ENCODE assay signal across 8 cellular contexts in genomic region chr10:110802551-110803238, GRCh38.
DNase-seq lines count a peak whose midpoint lies in the region; ATAC-seq and TF ChIP-seq lines count a peak whose summit lies in the region.

No MANE protein-coding gene starts in this region.

- H3K4me3 ChIP-seq in ascending aorta (peak overlapping the region in 1 of 2 donors; percentile 4), skin epidermis (no peak overlapping the region)

- H3K4me1 ChIP-seq in ascending aorta, result peaks cover 9 to 23% of the 10 kb centered on the region in 2 donors

- ATAC-seq in GM19395 (IDR thresholded peaks at IDR 0.05; ENCODE audit: unreplicated experiment) (peak; percentile 65), HG03469 (IDR thresholded peaks at IDR 0.05; ENCODE audit: unreplicated experiment) (peak; percentile 60), left cardiac atrium (peak; percentile 82 to 91)

- H3K27me3 ChIP-seq in ascending aorta, result no peaks in the 10 kb centered on the region

- H3K27ac ChIP-seq in ascending aorta (peak overlapping the region; percentile 58), skin epidermis (peak overlapping the region in 16 of 21 experiments; percentile 9 to 73 (median 41))

- no peak for TF ChIP-seq CTCF in ascending aorta (IDR thresholded peaks at IDR 0.05)

- H3K9me3 ChIP-seq in ascending aorta, result no peaks in the 10 kb centered on the region

- peak; percentile 84 for DNase-seq in Caki2 (ENCODE audit: low read depth)
- DNase-seq in NOMO-1 (lab: John Stamatoyannopoulos, UW; ENCODE audit: unreplicated experiment in 2 of 2), result peak; percentile 5 to 18
- peak; percentile 57 to 85 for DNase-seq in ascending aorta (ENCODE audit: low spot score in 2 of 2)
- DNase-seq in left cardiac atrium, result peak; percentile 83
- DNase-seq in DMS114 treated with DMSO at 0.1 percent for 48 hours (lab: John Stamatoyannopoulos, UW; ENCODE audit: unreplicated experiment), result no peak

- in situ Hi-C loops in Caki2 (cut with HindIII; ENCODE audit: low pct_unique_long_range_greater_than_20kb, low sequenced_read_pairs), result no loop called here

- intact Hi-C loops in ascending aorta (cut with DNase I) (loop anchor here (2.0 to 5.0 kb wide), 3 partner anchors 35 to 70 kb away; no protein-coding TSS in a partner anchor), left cardiac atrium (cut with DNase I) (loop anchor here in 1 of 2 donors (5.0 kb wide), 1 partner anchor 90 kb away; no protein-coding TSS in a partner anchor)

- H3K36me3 ChIP-seq in ascending aorta, result peaks cover 0 to 5% of the 10 kb centered on the region in 2 donors
